In the genomic region with DNA sequence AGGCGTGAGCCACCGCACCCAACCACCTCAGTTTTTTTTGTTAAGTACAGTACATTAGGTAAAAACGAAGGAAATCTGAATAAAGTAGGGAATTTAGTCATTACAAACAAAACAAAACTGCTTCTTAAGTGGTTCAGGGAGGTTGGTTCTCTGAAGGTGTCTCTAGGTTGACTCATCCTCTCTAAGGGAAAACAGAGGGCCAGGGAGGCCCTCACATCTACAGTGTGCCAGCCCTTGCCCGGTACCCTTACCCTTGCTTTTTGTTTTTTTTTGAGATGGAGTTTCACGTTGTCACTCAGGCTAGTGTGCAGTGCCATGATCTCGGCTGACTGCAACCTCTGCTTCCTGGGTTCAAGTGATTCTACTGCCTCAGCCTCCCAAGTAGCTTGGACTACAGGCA, we compare ENCODE assay signal across 26 cellular contexts. TPM values are rescaled to one million over a fixed set of nuclear protein-coding genes. Genes with fewer than 3 reads are reported as not detected.
DNase-seq lines count a peak whose midpoint lies in the region; ATAC-seq and TF ChIP-seq lines count a peak whose summit lies in the region.
"Had no signal": no experiment of that assay in that cellular context is flagged by ENCODE, and none has a peak within 500 bp of the region (broad histone marks: within the 10 kb centered on the region; RNA-seq: fewer than 3 reads in every experiment).

No MANE protein-coding gene starts in this region.

- peak overlapping the region; percentile 61 to 65 for H3K4me3 Mint-ChIP-seq in activated T-cell treated with anti-CD3 and anti-CD28 coated beads, Interleukin-2, amount 50 U/mL, for 72 hours
- H3K4me3 Mint-ChIP-seq in T-helper 17 cell (no peak overlapping the region), nephron progenitor cell (no peak overlapping the region), neural progenitor cell (no peak overlapping the region)
- peak overlapping the region in 1 of 2 donors; percentile 6 for H3K4me3 Mint-ChIP-seq in stimulated activated naive CD8-positive, alpha-beta T cell treated with anti-CD3 and anti-CD28 coated beads, Interleukin-15, amount 100 ng/mL, for 72 hours
- H3K4me3 Mint-ChIP-seq: neural crest cell had no signal

- WGBS in thyroid gland, 2 donors: 53 to 56% methylated on average over 6 of the region's 6 CpGs

- H3F3A ChIP-seq in neural progenitor cell (ENCODE audit: low read depth): peaks cover 21% of the 10 kb centered on the region

- H3K4me2 ChIP-seq in neural progenitor cell: no peak overlapping the region

- H3K27ac Mint-ChIP-seq in activated T-cell treated with anti-CD3 and anti-CD28 coated beads, Interleukin-2, amount 50 U/mL, for 72 hours: peak overlapping the region; percentile 64
- H3K27ac Mint-ChIP-seq in T-helper 17 cell (peak overlapping the region; percentile 99), nephron progenitor cell (no peak overlapping the region), neural progenitor cell (no peak overlapping the region)
- H3K27ac Mint-ChIP-seq in stimulated activated naive CD8-positive, alpha-beta T cell treated with anti-CD3 and anti-CD28 coated beads, Interleukin-15, amount 100 ng/mL, for 72 hours: no peak overlapping the region

- no peak for TF ChIP-seq CTCF in nephron progenitor cell (IDR thresholded peaks at IDR 0.05)
- no peak for TF ChIP-seq CTCF in neural progenitor cell (IDR thresholded peaks at IDR 0.05)
- TF ChIP-seq CTCF in thyroid gland (IDR thresholded peaks at IDR 0.05): no peak

- no peak overlapping the region for H3K27ac ChIP-seq in neural progenitor cell
- H3K27ac ChIP-seq in thyroid gland: peak overlapping the region in 1 of 3 donors; percentile 30
- H3K27ac ChIP-seq: SJSA1, spleen, suprapubic skin had no signal

- peak; percentile 42 to 56 for DNase-seq in activated T-cell treated with anti-CD3 and anti-CD28 coated beads, Interleukin-2, amount 50 U/mL, for 72 hours
- DNase-seq in activated T-cell treated with anti-CD3 and anti-CD28 coated beads, Interleukin-2, amount 50 U/mL, for 48 hours: no peak
- DNase-seq in T-helper 17 cell (no peak), iris pigment epithelial cell (ENCODE audit: low read depth) (peak; percentile 28), nephron progenitor cell (no peak), neural progenitor cell (ENCODE audit: low spot score) (no peak), thyroid gland (no peak)
- no peak for DNase-seq in stimulated activated naive CD8-positive, alpha-beta T cell treated with anti-CD3 and anti-CD28 coated beads, Interleukin-15, amount 100 ng/mL, for 72 hours
- DNase-seq: activated CD4-positive, CD25-positive, alpha-beta regulatory T cell treated with anti-CD3 and anti-CD28 coated beads, Interleukin-2, amount 50 U/mL, for 72 hours; aorta; CD4-positive, CD25-positive, alpha-beta regulatory T cell; cerebellar nuclear complex; DMS153; effector CD8-positive, alpha-beta T cell; midbrain; NCI-H1436 treated with DMSO at 0.1 percent for 48 hours; PC-3; spleen; stimulated activated CD4-positive, alpha-beta T cell treated with anti-CD3 and anti-CD28 coated beads, Interleukin-4, amount 100 ng/mL, for 4 hours; T1000 had no signal

- H3K9me3 Mint-ChIP-seq in activated T-cell treated with anti-CD3 and anti-CD28 coated beads, Interleukin-2, amount 50 U/mL, for 72 hours: peaks cover 0 to 2% of the 10 kb centered on the region in 2 donors
- peaks cover 0 to 17% of the 10 kb centered on the region in 2 donors for H3K9me3 Mint-ChIP-seq in stimulated activated naive CD8-positive, alpha-beta T cell treated with anti-CD3 and anti-CD28 coated beads, Interleukin-15, amount 100 ng/mL, for 72 hours
- H3K9me3 Mint-ChIP-seq in nephron progenitor cell: no peaks in the 10 kb centered on the region
- H3K9me3 Mint-ChIP-seq in neural progenitor cell: peaks cover 4% of the 10 kb centered on the region
- H3K9me3 Mint-ChIP-seq: CD4-positive, CD25-positive, alpha-beta regulatory T cell; neural crest cell had no signal

- H3K9ac ChIP-seq in neural progenitor cell: no peak overlapping the region

- H3K27me3 Mint-ChIP-seq in activated T-cell treated with anti-CD3 and anti-CD28 coated beads, Interleukin-2, amount 50 U/mL, for 72 hours (ENCODE audit: low read depth): no peaks in the 10 kb centered on the region
- H3K27me3 Mint-ChIP-seq in T-helper 17 cell: no peaks in the 10 kb centered on the region
- no peaks in the 10 kb centered on the region for H3K27me3 Mint-ChIP-seq in stimulated activated naive CD8-positive, alpha-beta T cell treated with anti-CD3 and anti-CD28 coated beads, Interleukin-15, amount 100 ng/mL, for 72 hours
- peaks cover 5% of the 10 kb centered on the region for H3K27me3 Mint-ChIP-seq in nephron progenitor cell (ENCODE audit: low read depth, poor library complexity)
- peaks cover 15% of the 10 kb centered on the region for H3K27me3 Mint-ChIP-seq in neural progenitor cell (ENCODE audit: insufficient read depth, low read depth)
- H3K27me3 Mint-ChIP-seq: CD4-positive, CD25-positive, alpha-beta regulatory T cell had no signal

- H2AFZ ChIP-seq in neural progenitor cell (replicated peaks): no peak overlapping the region

- H3K9me3 ChIP-seq in T-helper 17 cell (ENCODE audit: control insufficient read depth, low read length, poor library complexity, severe bottlenecking) (no peaks in the 10 kb centered on the region), neural progenitor cell (ENCODE audit: low read depth) (no peaks in the 10 kb centered on the region), thyroid gland (no peaks in the 10 kb centered on the region)
- H3K9me3 ChIP-seq: HAP-1, SJSA1, spleen, suprapubic skin had no signal

- H3K36me3 Mint-ChIP-seq in activated T-cell treated with anti-CD3 and anti-CD28 coated beads, Interleukin-2, amount 50 U/mL, for 72 hours (ENCODE audit: insufficient read depth in 2 of 2): peaks cover 5 to 10% of the 10 kb centered on the region in 2 donors
- H3K36me3 Mint-ChIP-seq in T-helper 17 cell (ENCODE audit: low read depth) (peaks cover 2% of the 10 kb centered on the region), nephron progenitor cell (ENCODE audit: low read depth) (no peaks in the 10 kb centered on the region), neural progenitor cell (no peaks in the 10 kb centered on the region)
- H3K36me3 Mint-ChIP-seq: CD4-positive, CD25-positive, alpha-beta regulatory T cell had no signal

- no peaks in the 10 kb centered on the region for H4K20me1 ChIP-seq in neural progenitor cell (ENCODE audit: low read depth)

- TF ChIP-seq POLR2A in thyroid gland (IDR thresholded peaks at IDR 0.05): no peak

- H3K4me3 ChIP-seq in neural progenitor cell: no peak overlapping the region
- no peak overlapping the region for H3K4me3 ChIP-seq in thyroid gland (replicated peaks in 1 of 3)
- H3K4me3 ChIP-seq: HAP-1, SJSA1, spleen, suprapubic skin had no signal

- ATAC-seq in activated T-cell treated with anti-CD3 and anti-CD28 coated beads, Interleukin-2, amount 50 U/mL, for 72 hours (replicated peaks in 1 of 2): peak; percentile 63 to 76
- no peak for ATAC-seq in T-helper 17 cell
- peak; percentile 56 for ATAC-seq in stimulated activated naive CD8-positive, alpha-beta T cell treated with anti-CD3 and anti-CD28 coated beads, Interleukin-15, amount 100 ng/mL, for 72 hours
- ATAC-seq: esophagus mucosa, left lobe of liver, PC-3 had no signal

- peaks cover 56% of the 10 kb centered on the region for H3K4me1 Mint-ChIP-seq in activated T-cell treated with anti-CD3 and anti-CD28 coated beads, Interleukin-2, amount 50 U/mL, for 72 hours (ENCODE audit: low read depth)
- H3K4me1 Mint-ChIP-seq in T-helper 17 cell (peaks cover 18% of the 10 kb centered on the region), nephron progenitor cell (peaks cover 23% of the 10 kb centered on the region), neural progenitor cell (peaks cover 26% of the 10 kb centered on the region)
- H3K4me1 Mint-ChIP-seq in stimulated activated naive CD8-positive, alpha-beta T cell treated with anti-CD3 and anti-CD28 coated beads, Interleukin-15, amount 100 ng/mL, for 72 hours: peaks cover 69% of the 10 kb centered on the region

- no peaks in the 10 kb centered on the region for H3K36me3 ChIP-seq in neural progenitor cell
- no peaks in the 10 kb centered on the region for H3K36me3 ChIP-seq in thyroid gland
- H3K36me3 ChIP-seq: HAP-1, SJSA1, spleen, suprapubic skin had no signal

- H3K27me3 ChIP-seq in neural progenitor cell (no peaks in the 10 kb centered on the region), thyroid gland (no peaks in the 10 kb centered on the region)
- H3K27me3 ChIP-seq: SJSA1, spleen, suprapubic skin had no signal

- H3K4me1 ChIP-seq in neural progenitor cell: peaks cover 8% of the 10 kb centered on the region
- peaks cover 8 to 35% of the 10 kb centered on the region in 2 donors for H3K4me1 ChIP-seq in thyroid gland

- no peaks in the 10 kb centered on the region for H3K79me2 ChIP-seq in neural progenitor cell (ENCODE audit: low read depth)

- intact Hi-C loops in thyroid gland (cut with DNase I): no loop called here

RNA-seq across cellular contexts. Expression of a gene that starts 17.2 kb away (rescaled TPM):
- total RNA-seq in activated T-cell treated with anti-CD3 and anti-CD28 coated beads, Interleukin-2, amount 50 U/mL, for 72 hours: 100 to 1,000 TPM; 197 to 235 TPM
- total RNA-seq in T-helper 17 cell (1,000 to 10,000 TPM; 1,212 to 1,401 TPM), neural progenitor cell (ENCODE audit: low replicate concordance) (51.7 and 107 TPM in 2 replicates), thyroid gland (100 to 1,000 TPM; 193 to 394 (median 316) TPM)

RNA-seq across cellular contexts. Expression of a gene that starts 24.3 kb away (rescaled TPM):
- 100 to 1,000 TPM; 178 to 250 TPM for total RNA-seq in activated T-cell treated with anti-CD3 and anti-CD28 coated beads, Interleukin-2, amount 50 U/mL, for 72 hours
- total RNA-seq in T-helper 17 cell: 10 to 100 TPM; 43.3 to 46.6 TPM
- 440 and 768 TPM in 2 replicates for total RNA-seq in neural progenitor cell (ENCODE audit: low replicate concordance)
- 100 to 1,000 TPM in 2 of 4 donors, 10 to 100 TPM in 2; 55.2 to 203 (median 140) TPM for total RNA-seq in thyroid gland

RNA-seq across cellular contexts. Expression of a gene that starts 24.3 kb away (rescaled TPM):
- total RNA-seq in activated T-cell treated with anti-CD3 and anti-CD28 coated beads, Interleukin-2, amount 50 U/mL, for 72 hours: 1 to 10 TPM; 2.2 to 2.8 TPM
- total RNA-seq in T-helper 17 cell (10 to 100 TPM; 16.5 to 21.9 TPM), neural progenitor cell (ENCODE audit: low replicate concordance) (0.11 and 1.4 TPM in 2 replicates), thyroid gland (10 to 100 TPM in 1 of 4 donors, 1 to 10 TPM in 3; 5.7 to 17.0 (median 8.9) TPM)

RNA-seq across cellular contexts. Expression of a gene that starts 41.8 kb away (rescaled TPM):
- total RNA-seq in activated T-cell treated with anti-CD3 and anti-CD28 coated beads, Interleukin-2, amount 50 U/mL, for 72 hours: 10 to 100 TPM; 55.5 to 58.0 TPM
- 10 to 100 TPM; 22.0 to 28.3 TPM for total RNA-seq in T-helper 17 cell
- total RNA-seq in neural progenitor cell (ENCODE audit: low replicate concordance): 2.1 and 5.7 TPM in 2 replicates
- total RNA-seq in thyroid gland: 10 to 100 TPM; 23.5 to 44.0 (median 27.9) TPM

Comparison
In these comparisons a context has a peak if more than half of its experiments do, and no peak if none do; other contexts are left out.
1. DNase-seq: peak in activated T-cell treated with anti-CD3 and anti-CD28 coated beads, Interleukin-2, amount 50 U/mL, for 72 hours (2 of 2) and iris pigment epithelial cell (single experiment); none in activated T-cell treated with anti-CD3 and anti-CD28 coated beads, Interleukin-2, amount 50 U/mL, for 48 hours (0 of 2), T-helper 17 cell (0 of 3), stimulated activated naive CD8-positive, alpha-beta T cell treated with anti-CD3 and anti-CD28 coated beads, Interleukin-15, amount 100 ng/mL, for 72 hours (0 of 2), nephron progenitor cell (single experiment), neural progenitor cell (single experiment) and thyroid gland (0 of 2).
2. H3K27ac Mint-ChIP-seq: peak in activated T-cell treated with anti-CD3 and anti-CD28 coated beads, Interleukin-2, amount 50 U/mL, for 72 hours (single experiment) and T-helper 17 cell (single experiment); none in stimulated activated naive CD8-positive, alpha-beta T cell treated with anti-CD3 and anti-CD28 coated beads, Interleukin-15, amount 100 ng/mL, for 72 hours (0 of 2), nephron progenitor cell (single experiment) and neural progenitor cell (single experiment).
3. H3K4me3 Mint-ChIP-seq: peak in activated T-cell treated with anti-CD3 and anti-CD28 coated beads, Interleukin-2, amount 50 U/mL, for 72 hours (2 of 2); none in T-helper 17 cell (single experiment), nephron progenitor cell (single experiment) and neural progenitor cell (single experiment).